Comparison of ENCODE assay signal across 1 cellular context in the genomic region with DNA sequence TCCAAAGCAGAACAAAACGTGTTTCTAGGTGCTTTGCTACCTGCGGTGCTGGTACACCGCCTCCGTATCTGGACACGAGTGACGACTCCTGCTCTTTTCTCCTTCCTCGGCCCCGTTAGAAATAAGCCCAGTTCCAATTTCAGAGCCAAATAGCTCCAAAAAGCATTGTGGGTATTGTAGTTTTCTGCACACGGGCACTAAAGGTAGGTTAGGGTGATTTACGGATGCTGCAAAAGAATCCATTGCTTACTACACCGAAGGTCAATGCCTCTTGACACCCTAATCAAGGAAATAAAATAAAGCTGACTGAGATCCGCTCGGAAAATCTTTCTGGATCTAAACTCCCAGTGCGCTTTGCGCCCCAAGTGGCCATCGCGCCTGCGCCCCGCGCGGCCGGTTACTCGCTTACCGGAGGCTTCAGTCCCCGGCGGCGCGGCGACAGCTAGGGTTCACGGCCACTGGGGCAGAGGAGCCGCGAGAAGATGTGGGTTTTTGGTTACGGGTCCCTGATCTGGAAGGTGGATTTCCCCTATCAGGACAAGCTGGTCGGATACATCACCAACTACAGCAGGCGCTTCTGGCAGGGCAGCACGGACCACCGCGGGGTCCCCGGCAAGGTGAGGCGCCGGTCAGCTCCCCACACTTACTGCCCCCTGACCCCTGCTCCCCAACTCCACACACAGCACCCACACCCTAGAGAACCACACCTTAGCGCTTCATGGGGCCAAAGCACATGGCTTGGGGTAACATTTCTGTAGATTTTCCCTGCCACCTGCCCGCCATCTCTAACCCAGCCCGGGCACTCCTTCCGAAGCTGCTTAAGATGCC.
TF ChIP-seq lines count a peak whose summit lies in the region.

A gene (plus strand): TSS at position 400 of the 828 bp plus-strand sequence. CDS start 83 bp downstream, at position 483.

TF ChIP-seq in K562, 482 proteins besides CTCF, POLR2A, EP300 and RAD21 (continued from another document):
- TF ChIP-seq, protein P1, sequence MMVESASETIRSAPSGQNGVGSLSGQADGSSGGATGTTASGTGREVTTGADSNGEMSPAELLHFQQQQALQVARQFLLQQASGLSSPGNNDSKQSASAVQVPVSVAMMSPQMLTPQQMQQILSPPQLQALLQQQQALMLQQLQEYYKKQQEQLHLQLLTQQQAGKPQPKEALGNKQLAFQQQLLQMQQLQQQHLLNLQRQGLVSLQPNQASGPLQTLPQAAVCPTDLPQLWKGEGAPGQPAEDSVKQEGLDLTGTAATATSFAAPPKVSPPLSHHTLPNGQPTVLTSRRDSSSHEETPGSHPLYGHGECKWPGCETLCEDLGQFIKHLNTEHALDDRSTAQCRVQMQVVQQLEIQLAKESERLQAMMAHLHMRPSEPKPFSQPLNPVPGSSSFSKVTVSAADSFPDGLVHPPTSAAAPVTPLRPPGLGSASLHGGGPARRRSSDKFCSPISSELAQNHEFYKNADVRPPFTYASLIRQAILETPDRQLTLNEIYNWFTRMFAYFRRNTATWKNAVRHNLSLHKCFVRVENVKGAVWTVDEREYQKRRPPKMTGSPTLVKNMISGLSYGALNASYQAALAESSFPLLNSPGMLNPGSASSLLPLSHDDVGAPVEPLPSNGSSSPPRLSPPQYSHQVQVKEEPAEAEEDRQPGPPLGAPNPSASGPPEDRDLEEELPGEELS (CRISPR knock-in tag; IDR thresholded peaks at IDR 0.05; ENCODE audit: borderline replicate concordance), result peak; percentile 65; the same call in 1 of the 2 replicates
- TF ChIP-seq RFX7 (CRISPR knock-in tag; IDR thresholded peaks at IDR 0.05) (no peak), ZNF143 (CRISPR knock-in tag; IDR thresholded peaks at IDR 0.05) (peak; percentile 85), TAF1 (IDR thresholded peaks at IDR 0.05; ENCODE audit: control insufficient read depth, extremely low read depth, insufficient read depth, low read length, severe bottlenecking) (peak; percentile 89), NR3C1 (CRISPR knock-in tag; IDR thresholded peaks at IDR 0.05) (no peak), CHD2 (IDR thresholded peaks at IDR 0.05; ENCODE audit: low read depth, low read length) (peak; percentile 78), HDAC1 (IDR thresholded peaks at IDR 0.05) (peak in 1 of 2 experiments; percentile 65; a peak in 2 of 4 replicates), HNRNPLL (IDR thresholded peaks at IDR 0.05; ENCODE audit: low read depth, low read length, poor library complexity, severe bottlenecking) (peak; percentile 38), ASH1L (IDR thresholded peaks at IDR 0.05; ENCODE audit: borderline replicate concordance, low read depth, partially characterized antibody) (no peak), ZNF79 (CRISPR knock-in tag; IDR thresholded peaks at IDR 0.05; ENCODE audit: low read depth) (no peak), GTF2F1 (IDR thresholded peaks at IDR 0.05; ENCODE audit: low read depth, low read length) (0 out of 2 replicates have a peak, but pooled peaks have one; percentile 31), NR2C2 (CRISPR knock-in tag; IDR thresholded peaks at IDR 0.05) (0 out of 2 replicates have a peak, but pooled peaks have one; percentile 35), NR2C2 (tag; IDR thresholded peaks at IDR 0.05) (peak; percentile 91), RBFOX2 (IDR thresholded peaks at IDR 0.05; ENCODE audit: low read depth, low read length) (peak; percentile 91), TEAD1 (CRISPR knock-in tag; IDR thresholded peaks at IDR 0.05) (0 out of 4 replicates have a peak, but pooled peaks have one; percentile 17 to 53), GATAD2A (IDR thresholded peaks at IDR 0.05) (no peak), PML (IDR thresholded peaks at IDR 0.05; ENCODE audit: low read length) (peak; percentile 27; the same call in 1 of the 2 replicates)
- TF ChIP-seq, protein P2, sequence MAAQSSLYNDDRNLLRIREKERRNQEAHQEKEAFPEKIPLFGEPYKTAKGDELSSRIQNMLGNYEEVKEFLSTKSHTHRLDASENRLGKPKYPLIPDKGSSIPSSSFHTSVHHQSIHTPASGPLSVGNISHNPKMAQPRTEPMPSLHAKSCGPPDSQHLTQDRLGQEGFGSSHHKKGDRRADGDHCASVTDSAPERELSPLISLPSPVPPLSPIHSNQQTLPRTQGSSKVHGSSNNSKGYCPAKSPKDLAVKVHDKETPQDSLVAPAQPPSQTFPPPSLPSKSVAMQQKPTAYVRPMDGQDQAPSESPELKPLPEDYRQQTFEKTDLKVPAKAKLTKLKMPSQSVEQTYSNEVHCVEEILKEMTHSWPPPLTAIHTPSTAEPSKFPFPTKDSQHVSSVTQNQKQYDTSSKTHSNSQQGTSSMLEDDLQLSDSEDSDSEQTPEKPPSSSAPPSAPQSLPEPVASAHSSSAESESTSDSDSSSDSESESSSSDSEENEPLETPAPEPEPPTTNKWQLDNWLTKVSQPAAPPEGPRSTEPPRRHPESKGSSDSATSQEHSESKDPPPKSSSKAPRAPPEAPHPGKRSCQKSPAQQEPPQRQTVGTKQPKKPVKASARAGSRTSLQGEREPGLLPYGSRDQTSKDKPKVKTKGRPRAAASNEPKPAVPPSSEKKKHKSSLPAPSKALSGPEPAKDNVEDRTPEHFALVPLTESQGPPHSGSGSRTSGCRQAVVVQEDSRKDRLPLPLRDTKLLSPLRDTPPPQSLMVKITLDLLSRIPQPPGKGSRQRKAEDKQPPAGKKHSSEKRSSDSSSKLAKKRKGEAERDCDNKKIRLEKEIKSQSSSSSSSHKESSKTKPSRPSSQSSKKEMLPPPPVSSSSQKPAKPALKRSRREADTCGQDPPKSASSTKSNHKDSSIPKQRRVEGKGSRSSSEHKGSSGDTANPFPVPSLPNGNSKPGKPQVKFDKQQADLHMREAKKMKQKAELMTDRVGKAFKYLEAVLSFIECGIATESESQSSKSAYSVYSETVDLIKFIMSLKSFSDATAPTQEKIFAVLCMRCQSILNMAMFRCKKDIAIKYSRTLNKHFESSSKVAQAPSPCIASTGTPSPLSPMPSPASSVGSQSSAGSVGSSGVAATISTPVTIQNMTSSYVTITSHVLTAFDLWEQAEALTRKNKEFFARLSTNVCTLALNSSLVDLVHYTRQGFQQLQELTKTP (IDR thresholded peaks at IDR 0.05; ENCODE audit: low read depth in 1 of 2, partially characterized antibody in 2 of 2), result peak in 1 of 2 experiments; percentile 96
- TF ChIP-seq, protein P3, sequence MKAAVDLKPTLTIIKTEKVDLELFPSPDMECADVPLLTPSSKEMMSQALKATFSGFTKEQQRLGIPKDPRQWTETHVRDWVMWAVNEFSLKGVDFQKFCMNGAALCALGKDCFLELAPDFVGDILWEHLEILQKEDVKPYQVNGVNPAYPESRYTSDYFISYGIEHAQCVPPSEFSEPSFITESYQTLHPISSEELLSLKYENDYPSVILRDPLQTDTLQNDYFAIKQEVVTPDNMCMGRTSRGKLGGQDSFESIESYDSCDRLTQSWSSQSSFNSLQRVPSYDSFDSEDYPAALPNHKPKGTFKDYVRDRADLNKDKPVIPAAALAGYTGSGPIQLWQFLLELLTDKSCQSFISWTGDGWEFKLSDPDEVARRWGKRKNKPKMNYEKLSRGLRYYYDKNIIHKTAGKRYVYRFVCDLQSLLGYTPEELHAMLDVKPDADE (conservative IDR thresholded peaks at IDR 0.05; ENCODE audit: control insufficient read depth, low read depth, low read length), result peak; percentile 24
- TF ChIP-seq, protein P4, sequence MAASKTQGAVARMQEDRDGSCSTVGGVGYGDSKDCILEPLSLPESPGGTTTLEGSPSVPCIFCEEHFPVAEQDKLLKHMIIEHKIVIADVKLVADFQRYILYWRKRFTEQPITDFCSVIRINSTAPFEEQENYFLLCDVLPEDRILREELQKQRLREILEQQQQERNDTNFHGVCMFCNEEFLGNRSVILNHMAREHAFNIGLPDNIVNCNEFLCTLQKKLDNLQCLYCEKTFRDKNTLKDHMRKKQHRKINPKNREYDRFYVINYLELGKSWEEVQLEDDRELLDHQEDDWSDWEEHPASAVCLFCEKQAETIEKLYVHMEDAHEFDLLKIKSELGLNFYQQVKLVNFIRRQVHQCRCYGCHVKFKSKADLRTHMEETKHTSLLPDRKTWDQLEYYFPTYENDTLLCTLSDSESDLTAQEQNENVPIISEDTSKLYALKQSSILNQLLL (CRISPR knock-in tag; IDR thresholded peaks at IDR 0.05; ENCODE audit: borderline replicate concordance), result no peak
